32 cellular contexts compared by ENCODE assay signal in the genomic region with DNA sequence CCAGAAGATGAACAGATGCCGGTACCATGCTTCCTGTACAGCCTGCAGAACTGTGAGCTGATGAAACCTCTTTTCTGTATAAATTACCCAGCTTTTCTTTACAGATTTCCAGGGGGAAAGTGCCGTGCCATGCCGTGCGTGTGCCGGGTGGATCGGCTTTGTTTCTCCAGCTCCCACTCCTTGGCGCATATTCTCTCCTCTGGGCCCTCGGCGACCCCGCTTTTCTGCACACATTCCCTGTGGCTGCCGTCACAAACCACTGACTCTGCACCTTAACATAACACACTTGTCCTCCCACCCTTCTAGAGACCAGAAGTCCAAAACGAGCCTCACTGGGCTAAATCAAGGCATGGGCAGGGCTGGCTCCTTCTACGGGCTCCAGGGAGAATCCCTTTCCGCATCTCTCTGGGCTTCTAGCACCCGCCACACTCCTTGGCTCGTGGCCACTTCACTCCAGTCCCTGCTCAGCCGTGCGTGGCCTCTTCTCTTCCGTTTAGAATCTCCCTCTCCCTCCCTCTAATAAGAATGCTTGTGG.
"Had no signal": no experiment of that assay in that cellular context is flagged by ENCODE, and none has a peak within 500 bp of the region (broad histone marks: within the 10 kb centered on the region; RNA-seq: fewer than 3 reads in every experiment).

No MANE protein-coding gene starts in this region.

- H3K27me3 ChIP-seq: adrenal gland, body of pancreas, colonic mucosa had no signal

- H3K4me1 ChIP-seq: adrenal gland, body of pancreas, colonic mucosa, esophagus squamous epithelium, gastroesophageal sphincter had no signal

- H3K36me3 Mint-ChIP-seq: T-cell had no signal

- FAIRE-seq: endometrium, endothelial cell of umbilical vein, TTC549 had no signal

- H3K36me3 ChIP-seq: adrenal gland, colonic mucosa, esophagus squamous epithelium, gastroesophageal sphincter had no signal

- H3K4me3 Mint-ChIP-seq: activated CD4-positive, alpha-beta memory T cell treated with anti-CD3 and anti-CD28 coated beads, Interleukin-2, amount 10 ng/mL, durations not matched to agents 7 days and 5 days; activated CD4-positive, alpha-beta T cell treated with anti-CD3 and anti-CD28 coated beads, Interleukin-2, amount 10 ng/mL, durations not matched to agents 7 days and 5 days; activated naive CD4-positive, alpha-beta T cell treated with anti-CD3 and anti-CD28 coated beads for 36 hours; activated naive CD4-positive, alpha-beta T cell treated with anti-CD3 and anti-CD28 coated beads, Interleukin-2, amount 50 U/mL, for 24 hours; activated naive CD8-positive, alpha-beta T cell treated with anti-CD3 and anti-CD28 coated beads for 36 hours; activated naive CD8-positive, alpha-beta T cell treated with anti-CD3 and anti-CD28 coated beads, Interleukin-2, amount 50 U/mL, for 24 hours; activated T-cell treated with anti-CD3 and anti-CD28 coated beads, Interleukin-2, amount 50 U/mL, for 4 hours; activated T-helper 1 cell treated with anti-CD3 and anti-CD28 coated beads, Interleukin-12 subunit alpha, Interleukin-12 subunit beta, Interleukin-2, Interleukin-4 antibody, amounts not matched to agents 30 ng/mL and 10 ng/mL and 1 ng/mL, durations not matched to agents 14 hours and 24 hours and 36 hours; T-cell; WTC11 had no signal

- H3K9me3 ChIP-seq: adrenal gland, body of pancreas, colonic mucosa had no signal

- H3K27ac ChIP-seq: adrenal gland, body of pancreas, colonic mucosa, epithelial cell of prostate, esophagus squamous epithelium, gastroesophageal sphincter, VCaP had no signal

- H3K27me3 Mint-ChIP-seq: activated CD4-positive, alpha-beta memory T cell treated with anti-CD3 and anti-CD28 coated beads, Interleukin-2, amount 10 ng/mL, durations not matched to agents 7 days and 5 days; activated CD4-positive, alpha-beta T cell treated with anti-CD3 and anti-CD28 coated beads, Interleukin-2, amount 10 ng/mL, durations not matched to agents 7 days and 5 days; activated naive CD4-positive, alpha-beta T cell treated with anti-CD3 and anti-CD28 coated beads, Interleukin-2, amount 50 U/mL, for 24 hours; activated naive CD8-positive, alpha-beta T cell treated with anti-CD3 and anti-CD28 coated beads, Interleukin-2, amount 50 U/mL, for 24 hours had no signal

- H3K4me3 ChIP-seq: adrenal gland, body of pancreas, colonic mucosa, esophagus squamous epithelium, gastroesophageal sphincter had no signal

- H3K27ac Mint-ChIP-seq: activated CD4-positive, alpha-beta memory T cell treated with anti-CD3 and anti-CD28 coated beads, Interleukin-2, amount 10 ng/mL, durations not matched to agents 7 days and 5 days; activated CD4-positive, alpha-beta T cell treated with anti-CD3 and anti-CD28 coated beads, Interleukin-2, amount 10 ng/mL, durations not matched to agents 7 days and 5 days; activated naive CD4-positive, alpha-beta T cell treated with anti-CD3 and anti-CD28 coated beads for 36 hours; activated naive CD4-positive, alpha-beta T cell treated with anti-CD3 and anti-CD28 coated beads, Interleukin-2, amount 50 U/mL, for 24 hours; activated naive CD8-positive, alpha-beta T cell treated with anti-CD3 and anti-CD28 coated beads for 36 hours; activated naive CD8-positive, alpha-beta T cell treated with anti-CD3 and anti-CD28 coated beads, Interleukin-2, amount 50 U/mL, for 24 hours; activated T-helper 1 cell treated with anti-CD3 and anti-CD28 coated beads, Interleukin-12 subunit alpha, Interleukin-12 subunit beta, Interleukin-2, Interleukin-4 antibody, amounts not matched to agents 30 ng/mL and 10 ng/mL and 1 ng/mL, durations not matched to agents 14 hours and 24 hours and 36 hours; activated T-helper 2 cell treated with anti-CD3 and anti-CD28 coated beads, Interferon-gamma antibody, Interleukin-2, Interleukin-4, amounts not matched to agents 10 μg/mL and 5 μg/mL and 100 μg/mL, durations not matched to agents 14 hours and 24 hours and 36 hours; T-cell; WTC11 had no signal

- DNase-seq: activated CD4-positive, alpha-beta memory T cell treated with anti-CD3 and anti-CD28 coated beads, Interleukin-2, amount 10 ng/mL, durations not matched to agents 7 days and 5 days; activated CD4-positive, alpha-beta T cell treated with anti-CD3 and anti-CD28 coated beads for 1 hour; activated CD4-positive, alpha-beta T cell treated with anti-CD3 and anti-CD28 coated beads for 4 hours; activated CD4-positive, alpha-beta T cell treated with anti-CD3 and anti-CD28 coated beads, Interleukin-2, amount 10 ng/mL, durations not matched to agents 7 days and 5 days; activated CD4-positive, alpha-beta T cell treated with anti-CD3 and anti-CD28 coated beads, Interleukin-2, amount 50 U/mL, for 4 hours; activated effector memory CD4-positive, alpha-beta T cell treated with anti-CD3 and anti-CD28 coated beads, Interleukin-2, amount 50 U/mL, for 16 hours; activated naive CD4-positive, alpha-beta T cell treated with anti-CD3 and anti-CD28 coated beads for 36 hours; activated naive CD8-positive, alpha-beta T cell treated with anti-CD3 and anti-CD28 coated beads for 36 hours; activated naive CD8-positive, alpha-beta T cell treated with anti-CD3 and anti-CD28 coated beads, Interleukin-2, amount 50 U/mL, for 24 hours; activated T-cell treated with anti-CD3 and anti-CD28 coated beads, Interleukin-2, amount 50 U/mL, for 4 hours; adrenal gland; amygdala; aorta; body of pancreas; caudate nucleus; colonic mucosa; effector CD8-positive, alpha-beta T cell; esophagus squamous epithelium; foreskin melanocyte; SW 1271; T-cell; T-helper 2 cell had no signal

- H3K4me1 Mint-ChIP-seq: activated CD4-positive, alpha-beta memory T cell treated with anti-CD3 and anti-CD28 coated beads, Interleukin-2, amount 10 ng/mL, durations not matched to agents 7 days and 5 days; activated CD4-positive, alpha-beta T cell treated with anti-CD3 and anti-CD28 coated beads, Interleukin-2, amount 10 ng/mL, durations not matched to agents 7 days and 5 days; activated naive CD4-positive, alpha-beta T cell treated with anti-CD3 and anti-CD28 coated beads, Interleukin-2, amount 50 U/mL, for 24 hours; activated naive CD8-positive, alpha-beta T cell treated with anti-CD3 and anti-CD28 coated beads for 36 hours; activated naive CD8-positive, alpha-beta T cell treated with anti-CD3 and anti-CD28 coated beads, Interleukin-2, amount 50 U/mL, for 24 hours; T-cell had no signal

- ATAC-seq: activated naive CD8-positive, alpha-beta T cell treated with anti-CD3 and anti-CD28 coated beads, Interleukin-2, amount 50 U/mL, for 24 hours; activated T-cell treated with anti-CD3 and anti-CD28 coated beads, Interleukin-2, amount 50 U/mL, for 4 hours; body of pancreas; gastroesophageal sphincter; T-cell; WTC11 had no signal
